In genomic region chr1:29202584-29203340, GRCh38 we compare ENCODE assay signal across 1 cellular context.
A peak's percentile ranks its signal among the peaks of the same experiment; 100 is the strongest.
TF ChIP-seq lines count a peak whose summit lies in the region.

No MANE protein-coding gene starts in this region.

TF ChIP-seq in IMR-90, 13 proteins besides CTCF, POLR2A, EP300 and RAD21 (continued from another document):
- TF ChIP-seq ELK1 (IDR thresholded peaks at IDR 0.05; ENCODE audit: borderline replicate concordance, low read depth, low read length) (no peak), FOS (IDR thresholded peaks at IDR 0.05; ENCODE audit: low read depth, low read length) (peak; percentile 84), MAFK (IDR thresholded peaks at IDR 0.05; ENCODE audit: low read depth, low read length) (0 out of 2 replicates have a peak, but pooled peaks have one; percentile 20), MAZ (IDR thresholded peaks at IDR 0.05; ENCODE audit: borderline replicate concordance, low read depth, low read length) (peak; percentile 37; the same call in 1 of the 2 replicates), CHD1 (IDR thresholded peaks at IDR 0.05; ENCODE audit: low read depth, low read length) (no peak), SMC3 (IDR thresholded peaks at IDR 0.05; ENCODE audit: low read depth, low read length) (peak; percentile 95), RCOR1 (IDR thresholded peaks at IDR 0.05; ENCODE audit: insufficient replicate concordance, low read length) (peak; percentile 59)
TF ChIP-seq in IMR-90: peak in this region for 7.
